Comparison of ENCODE assay signal across 8 cellular contexts in genomic region chr15:84734794-84735479, GRCh38. TPM values are rescaled to one million over a fixed set of nuclear protein-coding genes. Genes with fewer than 3 reads are reported as not detected.
DNase-seq lines count a peak whose midpoint lies in the region; ATAC-seq and TF ChIP-seq lines count a peak whose summit lies in the region.

No MANE protein-coding gene starts in this region.

- no peak for TF ChIP-seq CTCF in omental fat pad (IDR thresholded peaks at IDR 0.05)

- H3K27me3 Mint-ChIP-seq in activated CD4-positive, alpha-beta memory T cell treated with anti-CD3 and anti-CD28 coated beads, Interleukin-2, amount 10 ng/mL, durations not matched to agents 7 days and 5 days = no peaks in the 10 kb centered on the region

- DNase-seq in NCI-H2107 treated with DMSO at 0.1 percent for 48 hours (lab: John Stamatoyannopoulos, UW; ENCODE audit: unreplicated experiment) (peak; percentile 66), NCI-H2107 (lab: John Stamatoyannopoulos, UW) (no peak), NCI-H526 (lab: John Stamatoyannopoulos, UW) (peak; percentile 56 to 72), erythroblast (lab: John Stamatoyannopoulos, UW) (peak; percentile 62 to 74), omental fat pad (ENCODE audit: low spot score) (no peak), cerebellar cortex (ENCODE audit: low spot score) (no peak)
- DNase-seq in activated CD4-positive, alpha-beta memory T cell treated with anti-CD3 and anti-CD28 coated beads, Interleukin-2, amount 10 ng/mL, durations not matched to agents 7 days and 5 days = peak; percentile 79

- peak; percentile 45 for TF ChIP-seq POLR2A in erythroblast (IDR thresholded peaks at IDR 0.05; ENCODE audit: low read length)

- POLR2A ChIA-PET in activated CD4-positive, alpha-beta memory T cell treated with anti-CD3 and anti-CD28 coated beads, Interleukin-2, amount 10 ng/mL, durations not matched to agents 7 days and 5 days (lab: Charles Lee) = interaction anchor here (0.8 to 7.7 kb wide), 19 partner anchors 9 to 138 kb away, joined by 3 to 233 read pairs (median 5); partner anchors contain the start of genes NMB, SEC11A, WDR73 and ZNF592

- H3K9me3 Mint-ChIP-seq in activated CD4-positive, alpha-beta memory T cell treated with anti-CD3 and anti-CD28 coated beads, Interleukin-2, amount 10 ng/mL, durations not matched to agents 7 days and 5 days = no peaks in the 10 kb centered on the region

- H3K36me3 Mint-ChIP-seq in activated CD4-positive, alpha-beta memory T cell treated with anti-CD3 and anti-CD28 coated beads, Interleukin-2, amount 10 ng/mL, durations not matched to agents 7 days and 5 days (ENCODE audit: low read depth) = no peaks in the 10 kb centered on the region

- H3K27ac Mint-ChIP-seq in activated CD4-positive, alpha-beta memory T cell treated with anti-CD3 and anti-CD28 coated beads, Interleukin-2, amount 10 ng/mL, durations not matched to agents 7 days and 5 days = peak overlapping the region; percentile 98

- H3K4me3 Mint-ChIP-seq in activated CD4-positive, alpha-beta memory T cell treated with anti-CD3 and anti-CD28 coated beads, Interleukin-2, amount 10 ng/mL, durations not matched to agents 7 days and 5 days = peak overlapping the region; percentile 58

- peak; percentile 50 for ATAC-seq in HG02981 (IDR thresholded peaks at IDR 0.05; ENCODE audit: unreplicated experiment)
- peak; percentile 70 for ATAC-seq in omental fat pad (ENCODE audit: low FRiP score)

- H3K4me1 Mint-ChIP-seq in activated CD4-positive, alpha-beta memory T cell treated with anti-CD3 and anti-CD28 coated beads, Interleukin-2, amount 10 ng/mL, durations not matched to agents 7 days and 5 days = peaks cover 57% of the 10 kb centered on the region

- CTCF ChIA-PET in activated CD4-positive, alpha-beta memory T cell treated with anti-CD3 and anti-CD28 coated beads, Interleukin-2, amount 10 ng/mL, durations not matched to agents 7 days and 5 days (lab: Charles Lee) = interaction anchor here (1.0 to 5.9 kb wide), 10 partner anchors 10 to 81 kb away, joined by 3 to 68 read pairs (median 6); partner anchors contain the start of genes SEC11A, WDR73 and ZNF592

RNA-seq across cellular contexts. Expression of gene ZNF592, which starts 13.5 kb away (rescaled TPM):
- 10 to 100 TPM; 36.6 to 38.0 TPM for total RNA-seq in activated CD4-positive, alpha-beta memory T cell treated with anti-CD3 and anti-CD28 coated beads, Interleukin-2, amount 10 ng/mL, durations not matched to agents 7 days and 5 days
- total RNA-seq in omental fat pad = 10 to 100 TPM; 13.7 to 22.8 (median 20.0) TPM

RNA-seq across cellular contexts. Expression of gene SEC11A, which starts 19.0 kb away (rescaled TPM):
- 100 to 1,000 TPM; 132 to 139 TPM for total RNA-seq in activated CD4-positive, alpha-beta memory T cell treated with anti-CD3 and anti-CD28 coated beads, Interleukin-2, amount 10 ng/mL, durations not matched to agents 7 days and 5 days
- total RNA-seq in omental fat pad = 100 to 1,000 TPM; 131 to 191 (median 149) TPM

Comparison
In these comparisons a context has a peak if more than half of its experiments do, and no peak if none do; other contexts are left out.
1. DNase-seq: peak in NCI-H2107 treated with DMSO at 0.1 percent for 48 hours (single experiment), NCI-H526 (2 of 2), activated CD4-positive, alpha-beta memory T cell treated with anti-CD3 and anti-CD28 coated beads, Interleukin-2, amount 10 ng/mL, durations not matched to agents 7 days and 5 days (single experiment) and erythroblast (2 of 2); none in NCI-H2107 (single experiment), omental fat pad (single experiment) and cerebellar cortex (single experiment).